ENCODE assay signal across 14 cellular contexts in the genomic region with DNA sequence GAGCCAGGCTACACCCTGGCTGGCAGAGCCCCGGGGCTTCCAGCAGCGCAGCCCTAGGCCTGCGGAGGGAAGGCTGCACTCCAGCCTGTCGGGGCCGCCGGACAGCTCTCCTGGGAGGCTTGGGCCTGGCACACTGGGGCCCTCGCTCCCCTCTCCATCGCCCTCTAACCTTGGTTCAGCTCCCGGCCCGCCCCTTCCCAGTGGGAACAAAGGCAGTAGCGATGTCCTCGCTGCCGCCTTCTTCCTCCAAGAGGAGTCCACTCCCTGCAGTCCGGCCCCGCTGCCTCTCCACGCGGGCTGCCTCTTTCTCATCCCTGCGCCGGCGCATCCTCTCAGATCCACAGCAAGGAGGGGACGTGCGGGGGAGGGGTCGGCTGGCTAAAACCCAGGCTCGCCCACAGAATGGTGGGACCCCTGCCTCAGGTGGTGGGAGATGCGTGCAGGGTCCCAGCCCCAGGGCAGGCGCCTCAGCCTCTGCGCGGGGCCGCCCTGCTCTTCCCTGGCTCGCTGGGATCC.
"Had no signal": no experiment of that assay in that cellular context is flagged by ENCODE, and none has a peak within 500 bp of the region (broad histone marks: within the 10 kb centered on the region; RNA-seq: fewer than 3 reads in every experiment).

No MANE protein-coding gene starts in this region.

- H3K36me3 ChIP-seq: cardiac muscle cell, esophagus squamous epithelium, pancreas, transverse colon had no signal

- H3K27me3 Mint-ChIP-seq: activated CD4-positive, alpha-beta T cell treated with anti-CD3 and anti-CD28 coated beads for 36 hours had no signal

- H3K9me3 ChIP-seq: esophagus squamous epithelium, pancreas, transverse colon had no signal

- H3K4me3 Mint-ChIP-seq: activated CD4-positive, alpha-beta T cell treated with anti-CD3 and anti-CD28 coated beads for 36 hours; activated naive CD8-positive, alpha-beta T cell treated with anti-CD3 and anti-CD28 coated beads, Interleukin-2, amount 10 ng/mL, durations not matched to agents 7 days and 5 days; naive B cell had no signal

- DNase-seq: activated CD4-positive, alpha-beta T cell treated with anti-CD3 and anti-CD28 coated beads for 36 hours; activated CD4-positive, alpha-beta T cell treated with anti-CD3 and anti-CD28 coated beads, Interleukin-2, amount 50 U/mL, for 48 hours; activated naive CD8-positive, alpha-beta T cell treated with anti-CD3 and anti-CD28 coated beads, Interleukin-2, amount 10 ng/mL, durations not matched to agents 7 days and 5 days; amygdala; dermis blood vessel endothelial cell; effector memory CD4-positive, alpha-beta T cell; esophagus squamous epithelium; mammary epithelial cell; naive B cell; pancreas; stimulated activated naive CD4-positive, alpha-beta T cell treated with Interleukin-2 at 50 U/mL for 16 hours; transverse colon had no signal

- H3K36me3 Mint-ChIP-seq: activated naive CD8-positive, alpha-beta T cell treated with anti-CD3 and anti-CD28 coated beads, Interleukin-2, amount 10 ng/mL, durations not matched to agents 7 days and 5 days; naive B cell had no signal

- H3K9me3 Mint-ChIP-seq: activated naive CD8-positive, alpha-beta T cell treated with anti-CD3 and anti-CD28 coated beads, Interleukin-2, amount 10 ng/mL, durations not matched to agents 7 days and 5 days had no signal

- ATAC-seq: activated CD4-positive, alpha-beta T cell treated with anti-CD3 and anti-CD28 coated beads for 36 hours; left lobe of liver; pancreas had no signal

- H3K4me1 Mint-ChIP-seq: activated CD4-positive, alpha-beta T cell treated with anti-CD3 and anti-CD28 coated beads for 36 hours; activated naive CD8-positive, alpha-beta T cell treated with anti-CD3 and anti-CD28 coated beads, Interleukin-2, amount 10 ng/mL, durations not matched to agents 7 days and 5 days; naive B cell had no signal

- H3K4me1 ChIP-seq: esophagus squamous epithelium, pancreas, transverse colon had no signal

- H3K4me3 ChIP-seq: cardiac muscle cell, esophagus squamous epithelium, pancreas, transverse colon had no signal

- H3K27ac Mint-ChIP-seq: activated CD4-positive, alpha-beta T cell treated with anti-CD3 and anti-CD28 coated beads for 36 hours; activated naive CD8-positive, alpha-beta T cell treated with anti-CD3 and anti-CD28 coated beads, Interleukin-2, amount 10 ng/mL, durations not matched to agents 7 days and 5 days; naive B cell had no signal

- H3K27ac ChIP-seq: cardiac muscle cell, esophagus squamous epithelium, pancreas, transverse colon had no signal

- H3K27me3 ChIP-seq: cardiac muscle cell, pancreas had no signal
